30 cellular contexts compared by ENCODE assay signal in genomic region chr18:13401404-13401803, GRCh38.
"Had no signal": no experiment of that assay in that cellular context is flagged by ENCODE, and none has a peak within 500 bp of the region (broad histone marks: within the 10 kb centered on the region; RNA-seq: fewer than 3 reads in every experiment).

No MANE protein-coding gene starts in this region.

- H3K27ac ChIP-seq: ascending aorta, cardiac muscle cell, coronary artery, dorsolateral prefrontal cortex, gastrocnemius medialis, neutrophil, pancreas, prostate gland, skin epidermis, upper lobe of right lung had no signal

- H3K4me3 Mint-ChIP-seq: activated CD4-positive, alpha-beta T cell treated with anti-CD3 and anti-CD28 coated beads for 36 hours; activated T-cell treated with anti-CD3 and anti-CD28 coated beads, Interleukin-2, amount 50 U/mL, for 24 hours; effector memory CD8-positive, alpha-beta T cell; nephron progenitor cell; stimulated activated naive CD8-positive, alpha-beta T cell treated with anti-CD3 and anti-CD28 coated beads, Interleukin-15, Interleukin-2, amounts not matched to agents 100 ng/mL and 50 ng/mL, for 24 hours had no signal

- H3K36me3 ChIP-seq: cardiac muscle cell, gastrocnemius medialis, neutrophil, pancreas, prostate gland, upper lobe of right lung had no signal

- H3K27me3 Mint-ChIP-seq: activated CD4-positive, alpha-beta T cell treated with anti-CD3 and anti-CD28 coated beads for 36 hours; activated T-cell treated with anti-CD3 and anti-CD28 coated beads, Interleukin-2, amount 50 U/mL, for 24 hours; brain; effector memory CD8-positive, alpha-beta T cell; stimulated activated naive CD8-positive, alpha-beta T cell treated with anti-CD3 and anti-CD28 coated beads, Interleukin-15, Interleukin-2, amounts not matched to agents 100 ng/mL and 50 ng/mL, for 24 hours had no signal

- H3K27me3 ChIP-seq: ascending aorta, cardiac muscle cell, dorsolateral prefrontal cortex, gastrocnemius medialis, neutrophil, pancreas, upper lobe of right lung had no signal

- H3K9me3 Mint-ChIP-seq: activated naive CD4-positive, alpha-beta T cell treated with anti-CD3 and anti-CD28 coated beads, Interleukin-2, amount 50 U/mL, for 72 hours; activated T-cell treated with anti-CD3 and anti-CD28 coated beads, Interleukin-2, amount 50 U/mL, for 24 hours; brain; effector memory CD8-positive, alpha-beta T cell; nephron progenitor cell; stimulated activated naive CD8-positive, alpha-beta T cell treated with anti-CD3 and anti-CD28 coated beads, Interleukin-15, Interleukin-2, amounts not matched to agents 100 ng/mL and 50 ng/mL, for 24 hours had no signal

- H3K9me3 ChIP-seq: ascending aorta, gastrocnemius medialis, mucosa of descending colon, neutrophil, pancreas, prostate gland, upper lobe of right lung had no signal

- ATAC-seq: activated CD4-positive, alpha-beta T cell treated with anti-CD3 and anti-CD28 coated beads for 36 hours; activated naive CD4-positive, alpha-beta T cell treated with anti-CD3 and anti-CD28 coated beads, Interleukin-2, amount 50 U/mL, for 72 hours; effector memory CD8-positive, alpha-beta T cell; gastrocnemius medialis; left cardiac atrium; left ventricle myocardium superior; mucosa of descending colon; pancreas; sciatic nerve; upper lobe of right lung had no signal

- DNase-seq: activated CD4-positive, alpha-beta T cell treated with anti-CD3 and anti-CD28 coated beads for 36 hours; activated CD4-positive, CD25-positive, alpha-beta regulatory T cell; activated CD8-positive, alpha-beta memory T cell treated with anti-CD3 and anti-CD28 coated beads, Interleukin-2, amount 50 U/mL, for 48 hours; activated gamma-delta T cell treated with Interleukin-2 at 50 U/mL for 16 hours; activated T-cell treated with anti-CD3 and anti-CD28 coated beads, Interleukin-2, amount 50 U/mL, for 24 hours; cerebellar nuclear complex; dorsolateral prefrontal cortex; effector memory CD8-positive, alpha-beta T cell; erythroblast; gastrocnemius medialis; glutamatergic neuron; left cardiac atrium; left ventricle myocardium superior; mucosa of descending colon; nephron progenitor cell; pancreas; retina; stimulated activated CD4-positive, alpha-beta T cell treated with anti-CD3 and anti-CD28 coated beads, Interleukin-12 subunit alpha, Interleukin-12 subunit beta, amount 100 ng/mL, for 4 hours; stimulated activated CD4-positive, alpha-beta T cell treated with anti-CD3 and anti-CD28 coated beads, Interleukin-4, amount 100 ng/mL, for 1 hour; upper lobe of right lung had no signal

- H3K4me1 ChIP-seq: ascending aorta, gastrocnemius medialis, pancreas, prostate gland, upper lobe of right lung had no signal

- H3K4me1 Mint-ChIP-seq: brain had no signal

- H3K27ac Mint-ChIP-seq: activated CD4-positive, alpha-beta T cell treated with anti-CD3 and anti-CD28 coated beads for 36 hours; effector memory CD8-positive, alpha-beta T cell had no signal

- H3K36me3 Mint-ChIP-seq: activated naive CD4-positive, alpha-beta T cell treated with anti-CD3 and anti-CD28 coated beads, Interleukin-2, amount 50 U/mL, for 72 hours; brain had no signal

- H3K4me3 ChIP-seq: ascending aorta, cardiac muscle cell, coronary artery, dorsolateral prefrontal cortex, gastrocnemius medialis, mucosa of descending colon, pancreas, prostate gland, skin epidermis, upper lobe of right lung had no signal
